In the genomic region with DNA sequence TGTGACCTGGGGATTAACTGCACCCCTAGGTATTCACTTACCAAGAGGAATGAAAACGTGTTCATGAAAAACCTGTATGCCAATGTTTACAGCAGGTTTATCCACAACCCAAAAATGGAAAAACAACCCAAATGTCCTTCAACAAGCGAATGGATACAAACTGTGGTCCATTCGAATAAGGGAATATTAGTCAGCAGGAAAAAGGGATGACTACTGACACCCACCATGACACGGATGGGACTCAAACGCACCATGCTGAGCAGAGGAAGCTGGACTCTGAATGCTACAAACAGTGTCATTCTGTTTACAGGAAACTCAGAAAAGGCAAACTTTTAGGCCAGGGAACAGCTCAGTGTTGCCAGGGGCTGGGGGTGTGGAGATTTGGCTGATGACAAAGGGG, we compare ENCODE assay signal across 1 cellular context.
TF ChIP-seq lines count a peak whose summit lies in the region.

No MANE protein-coding gene starts in this region.

TF ChIP-seq in HEK293, 187 proteins besides CTCF, POLR2A, EP300 and RAD21 (continued from another document):
- TF ChIP-seq, protein P1, sequence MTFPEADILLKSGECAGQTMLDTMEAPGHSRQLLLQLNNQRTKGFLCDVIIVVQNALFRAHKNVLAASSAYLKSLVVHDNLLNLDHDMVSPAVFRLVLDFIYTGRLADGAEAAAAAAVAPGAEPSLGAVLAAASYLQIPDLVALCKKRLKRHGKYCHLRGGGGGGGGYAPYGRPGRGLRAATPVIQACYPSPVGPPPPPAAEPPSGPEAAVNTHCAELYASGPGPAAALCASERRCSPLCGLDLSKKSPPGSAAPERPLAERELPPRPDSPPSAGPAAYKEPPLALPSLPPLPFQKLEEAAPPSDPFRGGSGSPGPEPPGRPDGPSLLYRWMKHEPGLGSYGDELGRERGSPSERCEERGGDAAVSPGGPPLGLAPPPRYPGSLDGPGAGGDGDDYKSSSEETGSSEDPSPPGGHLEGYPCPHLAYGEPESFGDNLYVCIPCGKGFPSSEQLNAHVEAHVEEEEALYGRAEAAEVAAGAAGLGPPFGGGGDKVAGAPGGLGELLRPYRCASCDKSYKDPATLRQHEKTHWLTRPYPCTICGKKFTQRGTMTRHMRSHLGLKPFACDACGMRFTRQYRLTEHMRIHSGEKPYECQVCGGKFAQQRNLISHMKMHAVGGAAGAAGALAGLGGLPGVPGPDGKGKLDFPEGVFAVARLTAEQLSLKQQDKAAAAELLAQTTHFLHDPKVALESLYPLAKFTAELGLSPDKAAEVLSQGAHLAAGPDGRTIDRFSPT (tag by site-specific recombination; IDR thresholded peaks at IDR 0.05): no peak
- TF ChIP-seq KLF10 (tag by site-specific recombination; IDR thresholded peaks at IDR 0.05) (no peak), ZNF658 (tag by site-specific recombination; IDR thresholded peaks at IDR 0.05) (no peak), SALL2 (tag by site-specific recombination; IDR thresholded peaks at IDR 0.05; ENCODE audit: borderline replicate concordance) (no peak), SP7 (tag by site-specific recombination; IDR thresholded peaks at IDR 0.05) (no peak), ZNF146 (tag by site-specific recombination; IDR thresholded peaks at IDR 0.05) (peak; percentile 95)
- TF ChIP-seq, protein P2, sequence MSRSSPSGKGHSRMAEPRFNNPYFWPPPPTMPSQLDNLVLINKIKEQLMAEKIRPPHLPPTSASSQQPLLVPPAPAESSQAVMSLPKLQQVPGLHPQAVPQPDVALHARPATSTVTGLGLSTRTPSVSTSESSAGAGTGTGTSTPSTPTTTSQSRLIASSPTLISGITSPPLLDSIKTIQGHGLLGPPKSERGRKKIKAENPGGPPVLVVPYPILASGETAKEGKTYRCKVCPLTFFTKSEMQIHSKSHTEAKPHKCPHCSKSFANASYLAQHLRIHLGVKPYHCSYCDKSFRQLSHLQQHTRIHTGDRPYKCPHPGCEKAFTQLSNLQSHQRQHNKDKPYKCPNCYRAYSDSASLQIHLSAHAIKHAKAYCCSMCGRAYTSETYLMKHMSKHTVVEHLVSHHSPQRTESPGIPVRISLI (tag by site-specific recombination; IDR thresholded peaks at IDR 0.05): no peak
